In the genomic region with DNA sequence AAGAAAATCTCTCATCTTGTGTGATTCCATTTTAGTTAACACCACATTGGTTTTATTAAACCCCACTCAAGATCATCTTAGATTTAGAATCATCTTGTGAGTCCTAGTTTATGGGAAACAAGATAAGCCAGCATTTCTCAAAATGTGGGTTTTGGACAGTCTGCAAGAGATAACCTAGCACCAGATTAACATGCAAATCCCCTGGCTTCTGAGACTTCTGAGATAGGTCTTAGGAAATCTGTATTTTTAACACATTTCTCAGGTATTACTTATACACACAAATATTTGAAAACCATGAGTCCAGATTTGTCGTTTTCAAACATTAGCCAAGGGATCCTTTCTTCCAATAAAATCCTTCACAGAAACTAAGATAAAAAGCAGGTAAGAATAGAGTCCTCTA, we compare ENCODE assay signal across 19 cellular contexts.
"Had no signal": no experiment of that assay in that cellular context is flagged by ENCODE, and none has a peak within 500 bp of the region (broad histone marks: within the 10 kb centered on the region; RNA-seq: fewer than 3 reads in every experiment).

No MANE protein-coding gene starts in this region.

- H3K36me3 Mint-ChIP-seq: immature natural killer cell had no signal

- FAIRE-seq: endometrium, pancreas had no signal

- ATAC-seq: lower lobe of right lung; pancreas; stimulated activated naive CD8-positive, alpha-beta T cell treated with anti-CD3 and anti-CD28 coated beads, Interleukin-15, Interleukin-2, amounts not matched to agents 100 U/mL and 50 U/mL, for 24 hours had no signal

- DNase-seq: activated CD4-positive, alpha-beta T cell treated with anti-CD3 and anti-CD28 coated beads, Interleukin-2, amount 50 U/mL, for 1 hour; activated naive CD4-positive, alpha-beta T cell; activated naive CD8-positive, alpha-beta T cell treated with anti-CD3 and anti-CD28 coated beads, Interleukin-2, amount 10 ng/mL, durations not matched to agents 7 days and 5 days; colonic mucosa; glutamatergic neuron; immature natural killer cell; left cardiac atrium; lower lobe of right lung; midbrain; pancreas; stimulated activated CD4-positive, alpha-beta T cell treated with anti-CD3 and anti-CD28 coated beads, Interleukin-4, amount 100 ng/mL, for 4 hours; stimulated activated CD8-positive, alpha-beta memory T cell treated with anti-CD3 and anti-CD28 coated beads, Interleukin-4, amount 100 ng/mL, for 48 hours; stimulated activated naive CD8-positive, alpha-beta T cell treated with anti-CD3 and anti-CD28 coated beads, Interleukin-15, Interleukin-2, amounts not matched to agents 100 U/mL and 50 U/mL, for 24 hours; SW 1271; upper lobe of left lung had no signal

- H3K4me1 Mint-ChIP-seq: activated naive CD8-positive, alpha-beta T cell treated with anti-CD3 and anti-CD28 coated beads, Interleukin-2, amount 10 ng/mL, durations not matched to agents 7 days and 5 days; immature natural killer cell had no signal

- H3K4me3 Mint-ChIP-seq: activated naive CD8-positive, alpha-beta T cell treated with anti-CD3 and anti-CD28 coated beads, Interleukin-2, amount 10 ng/mL, durations not matched to agents 7 days and 5 days; immature natural killer cell; neural crest cell had no signal

- H3K4me1 ChIP-seq: colonic mucosa, pancreas had no signal

- H3K9me3 ChIP-seq: colonic mucosa, lower lobe of right lung, pancreas, SJSA1, upper lobe of left lung had no signal

- H3K27me3 ChIP-seq: colonic mucosa, pancreas, SJSA1, upper lobe of left lung had no signal

- H3K27ac Mint-ChIP-seq: activated naive CD8-positive, alpha-beta T cell treated with anti-CD3 and anti-CD28 coated beads, Interleukin-2, amount 10 ng/mL, durations not matched to agents 7 days and 5 days; immature natural killer cell had no signal

- H3K36me3 ChIP-seq: colonic mucosa, lower lobe of right lung, pancreas, SJSA1, upper lobe of left lung had no signal

- H3K4me3 ChIP-seq: colonic mucosa, lower lobe of right lung, pancreas, SJSA1, skin epidermis, upper lobe of left lung had no signal

- H3K27ac ChIP-seq: colonic mucosa, lower lobe of right lung, pancreas, SJSA1, skin epidermis, upper lobe of left lung had no signal

- H3K9me3 Mint-ChIP-seq: immature natural killer cell had no signal
